Comparison of ENCODE assay signal across 16 cellular contexts in the genomic region with DNA sequence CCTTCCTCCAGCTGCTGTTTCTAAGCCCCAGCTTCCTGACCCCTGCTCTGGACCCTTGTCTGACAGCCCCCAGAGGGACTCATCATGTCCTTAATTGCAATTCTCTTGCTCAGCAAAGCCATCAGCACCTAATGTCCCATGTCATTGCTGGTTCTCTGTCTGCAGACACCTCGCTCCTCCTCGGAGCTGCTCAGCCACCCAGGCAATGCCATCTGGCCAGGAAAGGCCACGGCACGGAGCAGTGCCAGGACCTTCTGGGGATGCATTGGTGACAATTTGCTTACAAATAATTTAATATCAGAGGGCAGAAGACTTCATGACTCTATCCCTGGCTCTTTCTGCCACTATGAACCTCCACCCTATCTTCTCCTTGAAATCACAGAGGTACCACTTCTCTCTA.
"Had no signal": no experiment of that assay in that cellular context is flagged by ENCODE, and none has a peak within 500 bp of the region (broad histone marks: within the 10 kb centered on the region; RNA-seq: fewer than 3 reads in every experiment).

No MANE protein-coding gene starts in this region.

- H3K36me3 Mint-ChIP-seq: memory B cell had no signal

- H3K4me1 Mint-ChIP-seq: nephron had no signal

- H3K9me3 Mint-ChIP-seq: central memory CD8-positive, alpha-beta T cell; memory B cell; nephron had no signal

- H3K4me3 Mint-ChIP-seq: central memory CD8-positive, alpha-beta T cell; memory B cell; nephron had no signal

- H3K36me3 ChIP-seq: colonic mucosa, left lung, lower lobe of right lung, stomach, thoracic aorta, transverse colon had no signal

- H3K4me3 ChIP-seq: colonic mucosa, left lung, lower lobe of right lung, stomach, thoracic aorta, transverse colon had no signal

- H3K27ac ChIP-seq: colonic mucosa, foreskin keratinocyte, left lung, lower lobe of right lung, stomach, thoracic aorta, transverse colon had no signal

- ATAC-seq: foreskin keratinocyte, left lung, lower lobe of right lung, sciatic nerve had no signal

- H3K4me1 ChIP-seq: colonic mucosa, foreskin keratinocyte had no signal

- H3K27ac Mint-ChIP-seq: memory B cell, nephron had no signal

- H3K9me3 ChIP-seq: colonic mucosa, left lung, lower lobe of right lung, stomach, thoracic aorta, transverse colon had no signal

- DNase-seq: colonic mucosa; dermis blood vessel endothelial cell; foreskin keratinocyte; hippocampal formation; left lung; lower lobe of right lung; midbrain; stimulated activated CD4-positive, alpha-beta T cell treated with anti-CD3 and anti-CD28 coated beads, Interleukin-12 subunit alpha, Interleukin-12 subunit beta, amount 100 ng/mL, for 4 hours; stimulated activated naive CD4-positive, alpha-beta T cell; stomach; transverse colon had no signal

- H3K27me3 ChIP-seq: colonic mucosa, transverse colon had no signal
